Comparison of ENCODE assay signal across 1 cellular context in genomic region chr6:135299256-135299655, GRCh38.
TF ChIP-seq lines count a peak whose summit lies in the region.

No MANE protein-coding gene starts in this region.

TF ChIP-seq in K562, 482 proteins besides CTCF, POLR2A, EP300 and RAD21 (continued from another document and continues in another):
- no peak for TF ChIP-seq CREB5 (CRISPR knock-in tag; IDR thresholded peaks at IDR 0.05)
- no peak for TF ChIP-seq SREBF2 (CRISPR knock-in tag; IDR thresholded peaks at IDR 0.05)
- TF ChIP-seq CREM (IDR thresholded peaks at IDR 0.05; ENCODE audit: low read depth), result 0 out of 2 replicates have a peak, but pooled peaks have one; percentile 48
- peak; percentile 55; the same call in 1 of the 2 replicates for TF ChIP-seq JUND (IDR thresholded peaks at IDR 0.05; ENCODE audit: borderline replicate concordance, low read depth, low read length)
- peak; percentile 39; the same call in 1 of the 3 replicates for TF ChIP-seq JUND (tag; IDR thresholded peaks at IDR 0.05; ENCODE audit: borderline replicate concordance, low read depth, low read length)
- TF ChIP-seq SLC30A9 (CRISPR knock-in tag; IDR thresholded peaks at IDR 0.05), result no peak
- TF ChIP-seq EZH2 (IDR thresholded peaks at IDR 0.05; ENCODE audit: borderline replicate concordance, low read depth, low read length), result no peak
- TF ChIP-seq ZNF12 (CRISPR knock-in tag; IDR thresholded peaks at IDR 0.05), result no peak
- peak; percentile 67 for TF ChIP-seq TEAD4 (IDR thresholded peaks at IDR 0.05; ENCODE audit: low read length)
- no peak for TF ChIP-seq TEAD4 (CRISPR knock-in tag; IDR thresholded peaks at IDR 0.05; ENCODE audit: borderline replicate concordance)
- TF ChIP-seq ZNF518B (CRISPR knock-in tag; IDR thresholded peaks at IDR 0.05), result no peak
- TF ChIP-seq OTX1 (CRISPR knock-in tag; IDR thresholded peaks at IDR 0.05), result no peak
- TF ChIP-seq RHOXF2B (CRISPR knock-in tag; conservative IDR thresholded peaks at IDR 0.05), result no peak
- 0 out of 2 replicates have a peak, but pooled peaks have one; percentile 69 for TF ChIP-seq SMARCC2 (IDR thresholded peaks at IDR 0.05; ENCODE audit: low read depth)
- TF ChIP-seq HDGF (IDR thresholded peaks at IDR 0.05), result no peak
- TF ChIP-seq KAT8 (IDR thresholded peaks at IDR 0.05; ENCODE audit: low read depth), result no peak
- no peak for TF ChIP-seq ZNF830 (CRISPR knock-in tag; IDR thresholded peaks at IDR 0.05)
- TF ChIP-seq RNF2 (IDR thresholded peaks at IDR 0.05), result no peak
- TF ChIP-seq ATF2 (CRISPR knock-in tag; IDR thresholded peaks at IDR 0.05), result no peak
- TF ChIP-seq NFE2L1 (tag; IDR thresholded peaks at IDR 0.05; ENCODE audit: borderline replicate concordance, low read depth), result no peak
- no peak for TF ChIP-seq HMG20B (CRISPR knock-in tag; IDR thresholded peaks at IDR 0.05)
- no peak for TF ChIP-seq CEBPG (CRISPR knock-in tag; IDR thresholded peaks at IDR 0.05)
- no peak for TF ChIP-seq CEBPG (tag; conservative IDR thresholded peaks at IDR 0.05 in 1 of 2, IDR thresholded peaks at IDR 0.05 in 1 of 2)
- TF ChIP-seq ARID1B (IDR thresholded peaks at IDR 0.05), result peak; percentile 70
- TF ChIP-seq KHSRP (IDR thresholded peaks at IDR 0.05), result no peak
- no peak for TF ChIP-seq CCAR2 (IDR thresholded peaks at IDR 0.05; ENCODE audit: low read depth, low read length)
- peak; percentile 65 for TF ChIP-seq SMARCA4 (IDR thresholded peaks at IDR 0.05)
- no peak for TF ChIP-seq NUFIP1 (IDR thresholded peaks at IDR 0.05; ENCODE audit: partially characterized antibody)
- no peak for TF ChIP-seq HDAC8 (tag; IDR thresholded peaks at IDR 0.05)
- no peak for TF ChIP-seq TAF7 (tag; IDR thresholded peaks at IDR 0.05)
- TF ChIP-seq USF1 (CRISPR knock-in tag; IDR thresholded peaks at IDR 0.05), result no peak
- no peak for TF ChIP-seq ATF1 (CRISPR knock-in tag; IDR thresholded peaks at IDR 0.05)
- no peak for TF ChIP-seq ATF1 (tag; IDR thresholded peaks at IDR 0.05)
- peak; percentile 66; the same call in 1 of the 2 replicates for TF ChIP-seq ARID3A (IDR thresholded peaks at IDR 0.05; ENCODE audit: borderline replicate concordance, low read depth, low read length)
- TF ChIP-seq UBTF (IDR thresholded peaks at IDR 0.05; ENCODE audit: borderline replicate concordance in 1 of 2, low read depth in 2 of 2, low read length in 2 of 2), result no peak
- TF ChIP-seq GTF3C2 (IDR thresholded peaks at IDR 0.05; ENCODE audit: borderline replicate concordance, extremely low read depth, insufficient read length), result no peak
- TF ChIP-seq E4F1 (CRISPR knock-in tag; IDR thresholded peaks at IDR 0.05; ENCODE audit: borderline replicate concordance), result no peak
- no peak for TF ChIP-seq ZNF24 (IDR thresholded peaks at IDR 0.05)
- TF ChIP-seq ZNF280A (IDR thresholded peaks at IDR 0.05; ENCODE audit: low read depth, partially characterized antibody), result no peak
- no peak for TF ChIP-seq NR2F6 (CRISPR knock-in tag; IDR thresholded peaks at IDR 0.05)
- TF ChIP-seq CEBPB (tag; IDR thresholded peaks at IDR 0.05), result no peak
- TF ChIP-seq ZNF584 (CRISPR knock-in tag; IDR thresholded peaks at IDR 0.05; ENCODE audit: low read depth), result no peak
- TF ChIP-seq HMG20A (CRISPR knock-in tag; conservative IDR thresholded peaks at IDR 0.05), result no peak
- TF ChIP-seq CCNT2 (IDR thresholded peaks at IDR 0.05; ENCODE audit: borderline replicate concordance, extremely low read depth, insufficient read length, low read depth, low read length), result no peak
- peak; percentile 61 for TF ChIP-seq CBFA2T3 (IDR thresholded peaks at IDR 0.05)
- no peak for TF ChIP-seq TARDBP (IDR thresholded peaks at IDR 0.05)
- no peak for TF ChIP-seq XRCC3 (IDR thresholded peaks at IDR 0.05)
- TF ChIP-seq ZNF785 (CRISPR knock-in tag; IDR thresholded peaks at IDR 0.05), result no peak
